ENCODE assay signal across 8 cellular contexts in genomic region chr3:57227930-57228733, GRCh38. TPM values are rescaled to one million over a fixed set of nuclear protein-coding genes. Genes with fewer than 3 reads are reported as not detected.
A peak's percentile ranks its signal among the peaks of the same experiment; 100 is the strongest.
DNase-seq lines count a peak whose midpoint lies in the region; ATAC-seq, FAIRE-seq and TF ChIP-seq lines count a peak whose summit lies in the region.

No MANE protein-coding gene starts in this region.

- no peak for TF ChIP-seq EP300 in GM12878 (IDR thresholded peaks at IDR 0.05; ENCODE audit: borderline replicate concordance in 1 of 2, control insufficient read depth in 1 of 2, low read depth in 2 of 2, low read length in 2 of 2)

- intact Hi-C loops in GM12878 (cut with micrococcal nuclease; ENCODE audit: unreplicated experiment): no loop called here

- CTCF ChIA-PET in GM12878 (lab: Yijun Ruan, JAX): interaction anchor here (0.7 to 2.5 kb wide), 6 partner anchors 10 to 328 kb away, joined by 3 to 7 read pairs (median 3); partner anchors contain the start of gene PDE12

- SMC1A ChIA-PET in GM12878 (lab: Charles Lee; ENCODE audit: uncharacterized antibody, unreplicated experiment): interaction anchor here (0.5 to 1.7 kb wide), 7 partner anchors 10 to 368 kb away, joined by 3 to 5 read pairs (median 3); partner anchors contain the start of gene PDE12

- H3K79me2 ChIP-seq in GM12878 (ENCODE audit: control insufficient read depth, insufficient read depth, low read length): peaks cover 50% of the 10 kb centered on the region
- H3K79me2 ChIP-seq in hepatocyte: peaks cover 46% of the 10 kb centered on the region

- H3K4me1 ChIP-seq in GM12878 (ENCODE audit: control insufficient read depth, insufficient read depth, low read length): peaks cover 17% of the 10 kb centered on the region
- H3K4me1 ChIP-seq in hepatocyte (ENCODE audit: insufficient read depth): no peaks in the 10 kb centered on the region

- TF ChIP-seq POLR2A in GM12878 (IDR thresholded peaks at IDR 0.05; ENCODE audit: low read depth, low read length): peak; percentile 67

- H4K20me1 ChIP-seq in GM12878 (ENCODE audit: control insufficient read depth, insufficient read depth) (no peaks in the 10 kb centered on the region), hepatocyte (ENCODE audit: insufficient read depth, poor library complexity, severe bottlenecking) (peaks cover 15% of the 10 kb centered on the region)

- POLR2A ChIA-PET in GM12878 (lab: Charles Lee): interaction anchor here (0.6 to 2.3 kb wide), 5 partner anchors 10 to 547 kb away, joined by 3 to 11 read pairs (median 3); partner anchors contain the start of gene HESX1

- no TSS peak for BruUV-seq in GM12878 (replicated peaks; lab: Mats Ljungman, UMichigan)

- no peaks in the 10 kb centered on the region for H3K9me2 ChIP-seq in hepatocyte (replicated peaks; ENCODE audit: insufficient read depth)

- H3K27ac ChIP-seq in GM12878 (ENCODE audit: control insufficient read depth, insufficient read depth) (peak overlapping the region; percentile 74), hepatocyte (peak overlapping the region; percentile 94)

- H2AFZ ChIP-seq in GM12878 (ENCODE audit: control insufficient read depth, low read depth, low read length) (peak overlapping the region; percentile 68), hepatocyte (peak overlapping the region; percentile 92)

- peak; percentile 34 for ATAC-seq in GM19467 (IDR thresholded peaks at IDR 0.05; ENCODE audit: unreplicated experiment)
- peak; percentile 66 for ATAC-seq in GM12878

- TF ChIP-seq RAD21 in GM12878 (IDR thresholded peaks at IDR 0.05; ENCODE audit: insufficient read depth, low read depth, low read length): no peak

- peak overlapping the region; percentile 83 for H3K9ac ChIP-seq in GM12878 (ENCODE audit: control insufficient read depth, insufficient read depth, low read length)

- FAIRE-seq in GM12878 (lab: Jason Lieb, UNC): no peak

- TF ChIP-seq CTCF in GM12878 (IDR thresholded peaks at IDR 0.05 in 2 of 3, conservative IDR thresholded peaks at IDR 0.05 in 1 of 3; ENCODE audit: control insufficient read depth in 2 of 3, extremely low read depth in 1 of 3, insufficient read depth in 1 of 3, low read depth in 3 of 3, low read length in 3 of 3) (no peak), hepatocyte (IDR thresholded peaks at IDR 0.05; ENCODE audit: poor library complexity) (no peak)

- H3K36me3 ChIP-seq in GM12878 (ENCODE audit: control insufficient read depth in 2 of 2, insufficient read depth in 2 of 2, low read length in 1 of 2) (no peaks in the 10 kb centered on the region), hepatocyte (replicated peaks; ENCODE audit: insufficient read depth, low read depth) (no peaks in the 10 kb centered on the region)

- H3K9me3 ChIP-seq in GM12878 (replicated peaks; ENCODE audit: control insufficient read depth, insufficient read depth, low read length): no peaks in the 10 kb centered on the region
- H3K9me3 ChIP-seq in hepatocyte (ENCODE audit: low read depth): no peaks in the 10 kb centered on the region

- H3K4me2 ChIP-seq in GM12878 (ENCODE audit: control insufficient read depth, insufficient read depth): peak overlapping the region; percentile 80
- peak overlapping the region; percentile 80 for H3K4me2 ChIP-seq in hepatocyte

- H3K4me3 ChIP-seq in GM12878: peak overlapping the region; percentile 89
- H3K4me3 ChIP-seq in hepatocyte: peak overlapping the region; percentile 94

- H3K27me3 ChIP-seq in GM12878 (replicated peaks in 1 of 2; ENCODE audit: control insufficient read depth in 2 of 2, insufficient read depth in 2 of 2, low read length in 1 of 2) (no peaks in the 10 kb centered on the region), hepatocyte (no peaks in the 10 kb centered on the region)

- WGBS in GM12878 (ENCODE audit: insufficient coverage, insufficient replicate concordance, low lambda C conversion rate, missing lambda C conversion rate): under 1% methylated on average over 61 of the region's 70 CpGs
- under 1% methylated on average over 61 of the region's 70 CpGs for WGBS in hepatocyte (ENCODE audit: low lambda C conversion rate, missing lambda C conversion rate)

- peak; percentile 61 for DNase-seq in COLO829 (ENCODE audit: low spot score)
- peak; percentile 13 for DNase-seq in HS-5 (ENCODE audit: low read depth)
- DNase-seq in T-helper 9 cell: peak; percentile 28
- no peak for DNase-seq in GM12878 (ENCODE audit: low read depth, low spot score)
- DNase-seq in hepatocyte (ENCODE audit: low spot score): peak; percentile 70
- peak; percentile 55 for DNase-seq in putamen (ENCODE audit: low spot score)
- DNase-seq in NCI-H1436 (lab: John Stamatoyannopoulos, UW): no peak

- in situ Hi-C loops in GM12878 (cut with MboI): no loop called here

- RAD21 ChIA-PET in GM12878 (lab: Charles Lee; ENCODE audit: unreplicated experiment): interaction anchor here (0.6 to 2.0 kb wide), 3 partner anchors 28 to 959 kb away, joined by 3 to 12 read pairs (median 4); partner anchors contain the start of gene HESX1

TF ChIP-seq in GM12878, 131 proteins besides CTCF, POLR2A, EP300 and RAD21 (continues in another document):
- 0 out of 4 replicates have a peak, but pooled peaks of 1 of the 2 experiments have one; percentile 22 for TF ChIP-seq IKZF2 (IDR thresholded peaks at IDR 0.05)
- no peak for TF ChIP-seq BRCA1 (IDR thresholded peaks at IDR 0.05; ENCODE audit: low read depth, low read length)
- TF ChIP-seq GATAD2B (conservative IDR thresholded peaks at IDR 0.05; ENCODE audit: low read depth): peak; percentile 94
- 0 out of 2 replicates have a peak, but pooled peaks have one; percentile 3 for TF ChIP-seq TCF12 (IDR thresholded peaks at IDR 0.05; ENCODE audit: low read depth, low read length)
- peak; percentile 77 for TF ChIP-seq NKRF (conservative IDR thresholded peaks at IDR 0.05)
- TF ChIP-seq NR2C1 (IDR thresholded peaks at IDR 0.05): peak; percentile 4; the same call in 1 of the 2 replicates

RNA-seq across cellular contexts. Expression of gene APPL1, which starts 0.6 kb away (rescaled TPM):
- total RNA-seq in GM12878 (2013; cell fraction: nucleolus; rRNA removed): 91.7 and 99.2 TPM in 2 replicates
- 56.5 and 66.2 TPM in 2 replicates for total RNA-seq in GM12878 (2014; rRNA removed)
- 46.5 and 46.7 TPM in 2 replicates for total RNA-seq in GM12878 (2014; rRNA removed; fragmentation: Illumina TruSeq; extraction: Trizol)
- 35.2 and 39.5 TPM in 2 replicates for total RNA-seq in GM12878 (2021)
- polyA plus RNA-seq in GM12878 (2011; ENCODE audit: low read depth): 15.1 TPM
- 40.9 and 66.4 TPM in 2 replicates for polyA plus RNA-seq in GM12878 (2011; rRNA removed)
- 21.2 and 22.6 TPM in 2 replicates for polyA plus RNA-seq in GM12878 (2011; cell fraction: cytosol; rRNA removed)
- polyA plus RNA-seq in GM12878 (2011; cell fraction: nucleus; rRNA removed): 16.3 and 16.4 TPM in 2 replicates
- 20.5 and 22.5 TPM in 2 replicates for polyA plus RNA-seq in GM12878 (2012)
- 38.3 and 44.0 TPM in 2 replicates for polyA plus RNA-seq in GM12878 (2014; fragmentation: Illumina TruSeq; extraction: Trizol)
- 10 to 100 TPM; 15.0 to 16.6 TPM for polyA plus RNA-seq in GM12878 (2014; fragmentation: Nextera tagmentation; extraction: Ambion mirVana)
- polyA plus RNA-seq in GM12878 (2014; rRNA removed): 23.1 and 26.0 TPM in 2 replicates
- 10 to 100 TPM; 73.4 to 77.6 TPM for polyA plus RNA-seq in GM12878 (2016; fragmentation: Nextera tagmentation; extraction: Ambion mirVana)
- polyA minus RNA-seq in GM12878 (2011; rRNA and poly(A)+ RNA removed): 58.4 and 64.9 TPM in 2 replicates
- polyA minus RNA-seq in GM12878 (2011; cell fraction: cytosol; rRNA and poly(A)+ RNA removed): 27.5 and 41.4 TPM in 2 replicates
- 23.3 and 31.1 TPM in 2 replicates for polyA minus RNA-seq in GM12878 (2011; cell fraction: nucleus; rRNA and poly(A)+ RNA removed)
- 42.8 and 54.0 TPM in 2 replicates for total RNA-seq in hepatocyte
- polyA plus RNA-seq in hepatocyte: 31.9 and 32.5 TPM in 2 replicates

RNA-seq across cellular contexts. Expression of gene HESX1, which starts 28.4 kb away (rescaled TPM):
- 1.9 and 2.0 TPM in 2 replicates for total RNA-seq in GM12878 (2013; cell fraction: nucleolus; rRNA removed)
- total RNA-seq in GM12878 (2014; rRNA removed) (3.6 and 4.6 TPM in 2 replicates), GM12878 (2014; rRNA removed; fragmentation: Illumina TruSeq; extraction: Trizol) (2.5 and 2.7 TPM in 2 replicates), GM12878 (2021) (2.7 and 3.1 TPM in 2 replicates), hepatocyte (1.3 and 1.7 TPM in 2 replicates)
- 0.75 TPM for polyA plus RNA-seq in GM12878 (2011; ENCODE audit: low read depth)
- polyA plus RNA-seq in GM12878 (2011; rRNA removed) (5.8 and 8.3 TPM in 2 replicates), GM12878 (2014; fragmentation: Illumina TruSeq; extraction: Trizol) (4.4 and 4.8 TPM in 2 replicates), GM12878 (2014; fragmentation: Nextera tagmentation; extraction: Ambion mirVana) (1 to 10 TPM; 4.2 to 5.9 TPM), GM12878 (2014; rRNA removed) (3.3 and 5.1 TPM in 2 replicates), GM12878 (2016; fragmentation: Nextera tagmentation; extraction: Ambion mirVana) (1 to 10 TPM; 3.0 to 3.1 TPM), hepatocyte (0.51 and 0.85 TPM in 2 replicates)
- 2.7 and 3.7 TPM in 2 replicates for polyA plus RNA-seq in GM12878 (2011; cell fraction: cytosol; rRNA removed)
- polyA plus RNA-seq in GM12878 (2011; cell fraction: nucleus; rRNA removed): 5.4 and 7.0 TPM in 2 replicates
- polyA plus RNA-seq in GM12878 (2012): 1.5 and 2.2 TPM in 2 replicates
- polyA minus RNA-seq in GM12878 (2011; rRNA and poly(A)+ RNA removed): 0.80 and 1.2 TPM in 2 replicates
- polyA minus RNA-seq in GM12878 (2011; cell fraction: cytosol; rRNA and poly(A)+ RNA removed): not detected in 2 replicates
- 0.96 TPM in 1 of 2 replicates, not detected in the other for polyA minus RNA-seq in GM12878 (2011; cell fraction: nucleus; rRNA and poly(A)+ RNA removed)

Comparison
In these comparisons a context has a peak if more than half of its experiments do, and no peak if none do; other contexts are left out.
1. DNase-seq: peak in COLO829 (single experiment), HS-5 (single experiment), T-helper 9 cell (single experiment), hepatocyte (single experiment) and putamen (single experiment); none in GM12878 (single experiment) and NCI-H1436 (single experiment).